Comparison of ENCODE assay signal across 15 cellular contexts in genomic region chr7:48083114-48083830, GRCh38. TPM values are rescaled to one million over a fixed set of nuclear protein-coding genes. Genes with fewer than 3 reads are reported as not detected.
DNase-seq lines count a peak whose midpoint lies in the region; ATAC-seq, FAIRE-seq and TF ChIP-seq lines count a peak whose summit lies in the region.
"Had no signal": no experiment of that assay in that cellular context is flagged by ENCODE, and none has a peak within 500 bp of the region (broad histone marks: within the 10 kb centered on the region; RNA-seq: fewer than 3 reads in every experiment).

No MANE protein-coding gene starts in this region.

- peaks cover 53% of the 10 kb centered on the region for H3K4me1 Mint-ChIP-seq in chondrocyte (ENCODE audit: low read depth)
- H3K4me1 Mint-ChIP-seq in neural crest cell = peaks cover 20% of the 10 kb centered on the region

- H3K27ac Mint-ChIP-seq in chondrocyte (ENCODE audit: unreplicated experiment) (peak overlapping the region; percentile 98), neural crest cell (ENCODE audit: unreplicated experiment) (no peak overlapping the region)
- H3K27ac Mint-ChIP-seq: stimulated activated memory B cell treated with anti-CD40 and anti-IgM and Interleukin-4, amounts not matched to agents 10 μg/mL and 1 μg/mL and 100 μg/mL, for 72 hours had no signal

- H3K4me3 Mint-ChIP-seq in chondrocyte (ENCODE audit: unreplicated experiment) (no peak overlapping the region), neural crest cell (peak overlapping the region; percentile 5)
- H3K4me3 Mint-ChIP-seq: stimulated activated memory B cell treated with anti-CD40 and anti-IgM and Interleukin-4, amounts not matched to agents 10 μg/mL and 1 μg/mL and 100 μg/mL, for 72 hours had no signal

- peak; percentile 77 for DNase-seq in EL
- peak; percentile 96 for DNase-seq in RCC 7860 (ENCODE audit: low spot score)
- DNase-seq in chondrocyte (ENCODE audit: low spot score) = no peak
- DNase-seq in neural crest cell (ENCODE audit: low read depth, low spot score) = no peak
- no peak for DNase-seq in cerebellar nuclear complex (lab: John Stamatoyannopoulos, UW)
- no peak for DNase-seq in NCI-H524 (lab: John Stamatoyannopoulos, UW)
- no peak for DNase-seq in HUDEP-2 (lab: John Stamatoyannopoulos, UW; ENCODE audit: unreplicated experiment in 76 of 76)
- DNase-seq: activated effector memory CD4-positive, alpha-beta T cell treated with Interleukin-2 at 50 U/mL for 16 hours had no signal

- no peak for TF ChIP-seq CTCF in chondrocyte (IDR thresholded peaks at IDR 0.05)
- no peak for TF ChIP-seq CTCF in neural crest cell (conservative IDR thresholded peaks at IDR 0.05)

- ATAC-seq in HG03457 (IDR thresholded peaks at IDR 0.05; ENCODE audit: unreplicated experiment) = no peak
- ATAC-seq: stimulated activated memory B cell treated with anti-CD40 and anti-IgM and Interleukin-4, amounts not matched to agents 10 μg/mL and 1 μg/mL and 100 μg/mL, for 72 hours had no signal

- no peaks in the 10 kb centered on the region for H3K27me3 Mint-ChIP-seq in chondrocyte (ENCODE audit: low read depth)
- no peaks in the 10 kb centered on the region for H3K27me3 Mint-ChIP-seq in neural crest cell (ENCODE audit: low read depth)
- H3K27me3 Mint-ChIP-seq: stimulated activated memory B cell treated with anti-CD40 and anti-IgM and Interleukin-4, amounts not matched to agents 10 μg/mL and 1 μg/mL and 100 μg/mL, for 72 hours had no signal

- H3K9me3 Mint-ChIP-seq in chondrocyte (ENCODE audit: low read depth) = peaks cover 2% of the 10 kb centered on the region
- H3K9me3 Mint-ChIP-seq in neural crest cell = no peaks in the 10 kb centered on the region
- H3K9me3 Mint-ChIP-seq: stimulated activated memory B cell treated with anti-CD40 and anti-IgM and Interleukin-4, amounts not matched to agents 10 μg/mL and 1 μg/mL and 100 μg/mL, for 72 hours had no signal

- H3K36me3 Mint-ChIP-seq in chondrocyte (ENCODE audit: low read depth) (no peaks in the 10 kb centered on the region), neural crest cell (ENCODE audit: low read depth) (no peaks in the 10 kb centered on the region)
- H3K36me3 Mint-ChIP-seq: stimulated activated memory B cell treated with anti-CD40 and anti-IgM and Interleukin-4, amounts not matched to agents 10 μg/mL and 1 μg/mL and 100 μg/mL, for 72 hours had no signal

- peak; percentile 93 for FAIRE-seq in RCC 7860 (lab: Jason Lieb, UNC)
- FAIRE-seq: endothelial cell of umbilical vein, G401.6 had no signal

RNA-seq across cellular contexts. Expression of gene UPP1, which starts 5.8 kb away (rescaled TPM):
- total RNA-seq in chondrocyte = 25.7 to 51.1 TPM (median 48.5 TPM) in 3 replicates
- total RNA-seq in neural crest cell = 18.9 and 23.1 TPM in 2 replicates

RNA-seq across cellular contexts. Expression of gene C7orf57, which starts 47.9 kb away (rescaled TPM):
- total RNA-seq in chondrocyte = not detected in 3 replicates
- not detected in 2 replicates for total RNA-seq in neural crest cell
- total RNA-seq: endothelial cell of umbilical vein, NCI-H460, skeletal muscle tissue had no signal

RNA-seq across cellular contexts. Expression of gene SUN3, which starts 54.4 kb away (rescaled TPM):
- total RNA-seq in chondrocyte = not detected in 3 replicates
- not detected in 2 replicates for total RNA-seq in neural crest cell
- total RNA-seq: endothelial cell of umbilical vein, lung, NCI-H460, skeletal muscle tissue had no signal

Comparison
In these comparisons a context has a peak if more than half of its experiments do, and no peak if none do; other contexts are left out.
1. DNase-seq: peak in EL (single experiment) and RCC 7860 (single experiment); none in chondrocyte (single experiment), neural crest cell (single experiment), cerebellar nuclear complex (0 of 2), NCI-H524 (0 of 2) and HUDEP-2 (0 of 76).